In the genomic region with DNA sequence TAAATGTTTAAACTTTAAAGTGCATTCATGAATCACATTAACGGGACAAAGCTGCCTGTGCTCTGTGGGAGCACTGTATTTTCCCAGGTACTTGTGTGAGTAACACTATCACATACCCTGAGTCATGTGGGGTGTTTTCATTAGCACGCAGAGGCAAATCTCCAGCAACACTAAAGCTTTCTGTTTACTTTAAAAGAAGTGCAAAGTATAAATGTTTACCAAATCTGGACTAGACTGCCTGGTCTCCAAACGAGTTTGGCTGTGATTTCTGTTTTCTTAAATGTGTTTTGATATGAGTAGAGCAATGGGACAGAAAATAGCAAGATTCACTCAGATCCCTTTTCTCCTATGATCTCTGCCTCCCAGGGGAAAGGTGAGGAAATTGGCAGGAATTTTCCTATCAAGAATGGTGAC, we compare ENCODE assay signal across 1 cellular context.
TF ChIP-seq lines count a peak whose summit lies in the region.

No MANE protein-coding gene starts in this region.

TF ChIP-seq in A549, 52 proteins besides CTCF, POLR2A, EP300 and RAD21:
- no peak for TF ChIP-seq MAFK (IDR thresholded peaks at IDR 0.05; ENCODE audit: partially characterized antibody)
- TF ChIP-seq RCOR1 (IDR thresholded peaks at IDR 0.05; ENCODE audit: low read depth, low read length) = no peak
- TF ChIP-seq POLR2AphosphoS2 (conservative IDR thresholded peaks at IDR 0.05; ENCODE audit: low read length) = no peak
- no peak for TF ChIP-seq FOXS1 (CRISPR knock-in tag; IDR thresholded peaks at IDR 0.05)
- no peak for TF ChIP-seq NR3C1 (IDR thresholded peaks at IDR 0.05)
- no peak for TF ChIP-seq CHD2 (IDR thresholded peaks at IDR 0.05; ENCODE audit: low read length, partially characterized antibody)
- no peak for TF ChIP-seq ZNF302 (CRISPR knock-in tag; IDR thresholded peaks at IDR 0.05)
- TF ChIP-seq, protein P1, sequence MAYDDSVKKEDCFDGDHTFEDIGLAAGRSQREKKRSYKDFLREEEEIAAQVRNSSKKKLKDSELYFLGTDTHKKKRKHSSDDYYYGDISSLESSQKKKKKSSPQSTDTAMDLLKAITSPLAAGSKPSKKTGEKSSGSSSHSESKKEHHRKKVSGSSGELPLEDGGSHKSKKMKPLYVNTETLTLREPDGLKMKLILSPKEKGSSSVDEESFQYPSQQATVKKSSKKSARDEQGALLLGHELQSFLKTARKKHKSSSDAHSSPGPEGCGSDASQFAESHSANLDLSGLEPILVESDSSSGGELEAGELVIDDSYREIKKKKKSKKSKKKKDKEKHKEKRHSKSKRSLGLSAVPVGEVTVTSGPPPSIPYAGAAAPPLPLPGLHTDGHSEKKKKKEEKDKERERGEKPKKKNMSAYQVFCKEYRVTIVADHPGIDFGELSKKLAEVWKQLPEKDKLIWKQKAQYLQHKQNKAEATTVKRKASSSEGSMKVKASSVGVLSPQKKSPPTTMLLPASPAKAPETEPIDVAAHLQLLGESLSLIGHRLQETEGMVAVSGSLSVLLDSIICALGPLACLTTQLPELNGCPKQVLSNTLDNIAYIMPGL (CRISPR knock-in tag; IDR thresholded peaks at IDR 0.05; ENCODE audit: borderline replicate concordance) = no peak
- no peak for TF ChIP-seq HOXA7 (CRISPR knock-in tag; IDR thresholded peaks at IDR 0.05)
- TF ChIP-seq HDAC2 (IDR thresholded peaks at IDR 0.05) = no peak
- TF ChIP-seq RARB (CRISPR knock-in tag; IDR thresholded peaks at IDR 0.05) = no peak
- TF ChIP-seq ZSCAN20 (CRISPR knock-in tag; IDR thresholded peaks at IDR 0.05) = no peak
- no peak for TF ChIP-seq JUN (IDR thresholded peaks at IDR 0.05)
- no peak for TF ChIP-seq MYC (IDR thresholded peaks at IDR 0.05; ENCODE audit: borderline replicate concordance, low read length)
- TF ChIP-seq CEBPB (IDR thresholded peaks at IDR 0.05) = no peak
- TF ChIP-seq, protein P2, sequence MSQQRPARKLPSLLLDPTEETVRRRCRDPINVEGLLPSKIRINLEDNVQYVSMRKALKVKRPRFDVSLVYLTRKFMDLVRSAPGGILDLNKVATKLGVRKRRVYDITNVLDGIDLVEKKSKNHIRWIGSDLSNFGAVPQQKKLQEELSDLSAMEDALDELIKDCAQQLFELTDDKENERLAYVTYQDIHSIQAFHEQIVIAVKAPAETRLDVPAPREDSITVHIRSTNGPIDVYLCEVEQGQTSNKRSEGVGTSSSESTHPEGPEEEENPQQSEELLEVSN (IDR thresholded peaks at IDR 0.05; ENCODE audit: borderline replicate concordance, low read depth) = no peak
- TF ChIP-seq HEYL (CRISPR knock-in tag; IDR thresholded peaks at IDR 0.05) = no peak
- TF ChIP-seq SMC3 (IDR thresholded peaks at IDR 0.05) = no peak
- TF ChIP-seq TFCP2L1 (CRISPR knock-in tag; IDR thresholded peaks at IDR 0.05) = no peak
TF ChIP-seq in A549: peak in this region for 0.
